In the genomic region with DNA sequence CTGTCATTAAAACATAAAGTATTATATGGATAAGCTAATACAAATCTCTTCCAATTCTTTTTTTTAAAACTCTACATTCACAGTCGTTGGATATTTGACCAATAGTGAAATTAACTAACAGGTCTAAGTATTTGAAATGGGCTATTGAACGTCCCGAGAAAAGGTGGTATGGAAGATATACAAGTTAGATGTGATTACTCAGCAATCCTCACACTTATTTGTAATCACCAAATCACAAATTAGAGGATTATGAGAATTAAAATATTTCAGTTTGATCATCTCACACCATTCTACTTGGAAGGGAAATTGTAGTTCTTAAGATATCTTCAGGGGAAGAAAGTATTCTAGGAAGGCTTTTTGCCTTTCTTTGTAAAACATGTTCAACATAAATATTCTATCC, we compare ENCODE assay signal across 7 cellular contexts.
"Had no signal": no experiment of that assay in that cellular context is flagged by ENCODE, and none has a peak within 500 bp of the region (broad histone marks: within the 10 kb centered on the region; RNA-seq: fewer than 3 reads in every experiment).

No MANE protein-coding gene starts in this region.

- DNase-seq: Karpas-422, Kasumi-1, KBM-7, KG1 had no signal

- H3K27ac ChIP-seq: HL-60, KMS-11 had no signal

- H3K9ac ChIP-seq: KMS-11 had no signal

- FAIRE-seq: HTR-8/SVneo had no signal

- H3K4me2 ChIP-seq: KMS-11 had no signal
